ENCODE assay signal across 8 cellular contexts in the genomic region with DNA sequence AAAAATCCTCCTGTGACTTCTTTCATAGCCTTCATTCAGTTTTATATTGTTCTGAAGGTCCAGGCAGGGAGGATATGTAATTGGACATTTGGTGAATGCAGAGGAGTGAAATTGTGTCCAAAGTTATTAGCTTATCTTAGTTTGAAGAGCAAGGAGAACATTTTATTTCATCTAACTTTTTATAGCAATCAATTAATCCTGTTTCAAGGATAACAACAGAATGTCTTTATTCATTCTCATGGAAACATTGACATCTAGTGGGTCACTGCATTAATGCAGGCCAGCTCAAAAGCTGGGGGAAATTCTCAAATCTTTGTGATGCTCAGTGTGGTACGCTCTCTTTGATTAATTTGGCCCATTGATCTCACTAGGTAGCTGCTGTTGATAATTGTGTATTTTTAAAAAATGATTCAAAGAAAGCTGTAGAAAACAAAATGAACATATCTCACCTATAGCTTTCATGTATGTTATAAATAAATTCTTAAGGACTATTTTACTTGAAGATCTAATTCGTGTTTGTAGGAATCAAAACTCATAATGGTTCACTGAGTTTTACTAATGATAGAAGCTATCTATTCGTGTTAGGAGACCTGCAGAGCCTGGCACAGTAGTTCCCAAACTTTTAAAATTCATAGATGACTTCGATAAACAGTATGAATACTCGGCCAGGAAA.
DNase-seq lines count a peak whose midpoint lies in the region; ATAC-seq and TF ChIP-seq lines count a peak whose summit lies in the region.

No MANE protein-coding gene starts in this region.

- H3K27ac ChIP-seq in OCI-LY7 (ENCODE audit: low read depth, low read length, poor library complexity, severe bottlenecking) (no peak overlapping the region), mesendoderm (ENCODE audit: low read depth, low read length) (no peak overlapping the region)

- no peak overlapping the region for H3K23ac ChIP-seq in mesendoderm (ENCODE audit: low read length)

- CTCF ChIA-PET in GM10248 (lab: Yijun Ruan, JAX), result interaction anchor here (0.9 to 2.6 kb wide), 11 partner anchors 9 to 1512 kb away, joined by 3 to 11 read pairs (median 4); no protein-coding TSS in a partner anchor
- CTCF ChIA-PET in OCI-LY7 (lab: Charles Lee; ENCODE audit: unreplicated experiment), result no interaction called here

- no peak overlapping the region for H2BK120ac ChIP-seq in mesendoderm (ENCODE audit: low read depth, low read length)

- H3K4me1 ChIP-seq in OCI-LY7 (ENCODE audit: insufficient read depth, low read length, poor library complexity, severe bottlenecking) (no peaks in the 10 kb centered on the region), mesendoderm (ENCODE audit: control insufficient read depth, low read depth, low read length) (no peaks in the 10 kb centered on the region)

- H3K4me3 ChIP-seq in AG09309 (ENCODE audit: control insufficient read depth, low read depth, low read length) (no peak overlapping the region), OCI-LY7 (ENCODE audit: low read depth, low read length, poor library complexity, severe bottlenecking) (no peak overlapping the region), mesendoderm (ENCODE audit: low read length) (no peak overlapping the region)

- H3K9me2 ChIP-seq in OCI-LY7 (ENCODE audit: insufficient read depth, low read length), result no peaks in the 10 kb centered on the region

- no peaks in the 10 kb centered on the region for H4K20me1 ChIP-seq in OCI-LY7 (ENCODE audit: insufficient read depth, low read length)

- H3K36me3 ChIP-seq in OCI-LY7 (ENCODE audit: insufficient read depth, low read length) (no peaks in the 10 kb centered on the region), mesendoderm (ENCODE audit: control insufficient read depth, insufficient read depth, low read length) (no peaks in the 10 kb centered on the region)

- H2AFZ ChIP-seq in OCI-LY7 (ENCODE audit: low read length), result no peak overlapping the region

- no peaks in the 10 kb centered on the region for H3K79me1 ChIP-seq in mesendoderm (ENCODE audit: low read length)

- H3K4me2 ChIP-seq in OCI-LY7 (ENCODE audit: low read length), result no peak overlapping the region
- no peak overlapping the region for H3K4me2 ChIP-seq in mesendoderm (ENCODE audit: low read length)

- TF ChIP-seq CTCF in AG09309 (IDR thresholded peaks at IDR 0.05; ENCODE audit: control insufficient read depth, insufficient read depth, low read depth, low read length, missing control alignments) (peak; percentile 70), GM10248 (IDR thresholded peaks at IDR 0.05; ENCODE audit: control extremely low read depth, extremely low read depth, low read depth, missing control alignments) (peak; percentile 72), OCI-LY7 (conservative IDR thresholded peaks at IDR 0.05; ENCODE audit: low read length) (peak; percentile 85)

- no peaks in the 10 kb centered on the region for H3K9me3 ChIP-seq in OCI-LY7 (ENCODE audit: low read length)

- H2AK5ac ChIP-seq in mesendoderm (ENCODE audit: low read length), result no peak overlapping the region

- no peak overlapping the region for H2BK15ac ChIP-seq in mesendoderm (replicated peaks; ENCODE audit: low read depth)

- no peak overlapping the region for H3K4ac ChIP-seq in mesendoderm (ENCODE audit: low read depth, low read length)

- H3K79me2 ChIP-seq in OCI-LY7 (ENCODE audit: insufficient read depth, low read depth, low read length) (no peaks in the 10 kb centered on the region), mesendoderm (ENCODE audit: control insufficient read depth, insufficient read depth, low read length) (no peaks in the 10 kb centered on the region)

- DNase-seq in AG09309 (ENCODE audit: low read depth), result no peak
- DNase-seq in GM10248 (ENCODE audit: extremely low spot score), result peak; percentile 25
- peak; percentile 3 for DNase-seq in HK-2 (ENCODE audit: unreplicated experiment)
- peak; percentile 19 for DNase-seq in OCI-LY7 (ENCODE audit: low spot score)
- peak; percentile 2 for DNase-seq in effector CD4-positive, alpha-beta T cell
- peak; percentile 48 for DNase-seq in mesendoderm
- DNase-seq in amniotic stem cell (lab: John Stamatoyannopoulos, UW), result no peak

- POLR2A ChIA-PET in GM10248 (lab: Yijun Ruan, JAX), result no interaction called here
- POLR2A ChIA-PET in OCI-LY7 (lab: Charles Lee), result interaction anchor here (0.7 to 1.4 kb wide), 4 partner anchors 9 to 1400 kb away, joined by 3 to 4 read pairs (median 3); no protein-coding TSS in a partner anchor

- no peak overlapping the region for H3K56ac ChIP-seq in mesendoderm (ENCODE audit: low read length)

- no TSS peak for BruUV-seq in OCI-LY7 (replicated peaks; lab: Mats Ljungman, UMichigan)

- no peak overlapping the region for H3K18ac ChIP-seq in mesendoderm (ENCODE audit: low read length)

- H3K9ac ChIP-seq in mesendoderm (ENCODE audit: low read length), result no peak overlapping the region

- H4K8ac ChIP-seq in mesendoderm (ENCODE audit: low read depth, low read length), result no peak overlapping the region

- intact Hi-C loops in OCI-LY7 (cut with micrococcal nuclease; ENCODE audit: unreplicated experiment), result no loop called here

- no CpG with 5 or more reads among the region's 5 CpGs for WGBS in mesendoderm (ENCODE audit: extremely low coverage, insufficient coverage, low lambda C conversion rate)

- H3K27me3 ChIP-seq in mesendoderm (ENCODE audit: insufficient read depth, low read length, poor library complexity), result no peaks in the 10 kb centered on the region

- ATAC-seq in HG02571 (IDR thresholded peaks at IDR 0.05; ENCODE audit: unreplicated experiment), result no peak

- no peak overlapping the region for H2BK5ac ChIP-seq in mesendoderm (ENCODE audit: low read length)

- no peak overlapping the region for H4K5ac ChIP-seq in mesendoderm (ENCODE audit: low read length)

Comparison
In these comparisons a context has a peak if more than half of its experiments do, and no peak if none do; other contexts are left out.
1. DNase-seq: peak in GM10248 (single experiment), HK-2 (single experiment), OCI-LY7 (single experiment), effector CD4-positive, alpha-beta T cell (single experiment) and mesendoderm (single experiment); none in AG09309 (single experiment) and amniotic stem cell (single experiment).
2. Peak in every context shown above with its lines, with median percentiles within 50 percentile points of each other: CTCF ChIP-seq.